ENCODE assay signal across 7 cellular contexts in genomic region chr7:125530553-125530952, GRCh38.
"Had no signal": no experiment of that assay in that cellular context is flagged by ENCODE, and none has a peak within 500 bp of the region (broad histone marks: within the 10 kb centered on the region; RNA-seq: fewer than 3 reads in every experiment).

No MANE protein-coding gene starts in this region.

- H3K27me3 Mint-ChIP-seq: IgD-negative memory B cell had no signal

- H3K4me3 Mint-ChIP-seq: IgD-negative memory B cell had no signal

- H3K36me3 Mint-ChIP-seq: IgD-negative memory B cell had no signal

- H3K4me2 ChIP-seq: KMS-11 had no signal

- H3K27ac ChIP-seq: HL-60, KMS-11 had no signal

- FAIRE-seq: HTR-8/SVneo had no signal

- DNase-seq: IMR-90, KBM-7, KG1 had no signal

- H3K4me1 Mint-ChIP-seq: IgD-negative memory B cell had no signal

- H3K9ac ChIP-seq: KMS-11 had no signal

- H3K27ac Mint-ChIP-seq: IgD-negative memory B cell had no signal
